ENCODE assay signal across 12 cellular contexts in the genomic region with DNA sequence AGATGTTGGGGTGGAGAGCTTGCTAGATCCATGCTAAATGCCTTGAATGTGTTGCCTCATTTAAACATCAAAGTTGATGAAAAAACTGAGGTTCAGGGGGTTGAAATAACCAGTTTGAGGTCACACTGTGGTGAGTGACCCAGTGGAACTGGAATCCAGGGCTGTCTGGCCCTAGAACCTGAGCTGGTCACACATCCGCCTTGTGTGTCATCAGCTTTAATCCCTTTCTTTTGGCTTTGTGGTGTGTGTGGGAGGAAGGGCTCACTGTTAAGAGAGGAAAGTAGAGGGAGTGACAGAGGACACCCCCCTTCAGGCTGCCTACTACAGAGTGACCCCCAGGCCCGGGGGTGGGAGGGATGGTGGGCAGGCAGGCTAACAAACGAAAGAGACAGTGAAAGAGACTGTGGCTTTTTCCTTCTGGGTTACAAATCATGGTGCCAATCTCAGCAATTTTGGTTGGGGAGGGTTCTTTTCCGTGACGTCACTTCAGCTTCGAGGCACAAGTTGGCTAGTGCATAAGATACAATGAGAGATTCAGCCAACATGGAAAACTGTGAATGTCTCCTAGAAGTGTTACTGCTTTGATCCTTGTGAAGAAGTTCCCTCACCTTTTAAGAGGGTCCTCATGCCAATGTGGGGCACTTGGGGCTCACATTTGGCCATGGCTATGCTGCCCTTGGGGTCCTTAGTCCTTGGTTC.
DNase-seq lines count a peak whose midpoint lies in the region; ATAC-seq, FAIRE-seq and TF ChIP-seq lines count a peak whose summit lies in the region.
"Had no signal": no experiment of that assay in that cellular context is flagged by ENCODE, and none has a peak within 500 bp of the region (broad histone marks: within the 10 kb centered on the region; RNA-seq: fewer than 3 reads in every experiment).

No MANE protein-coding gene starts in this region.

- TF ChIP-seq CTCF in HFFc6 (IDR thresholded peaks at IDR 0.05) (no peak), astrocyte (IDR thresholded peaks at IDR 0.05; ENCODE audit: insufficient read depth, low read depth, low read length) (no peak)
- TF ChIP-seq CTCF in CD8-positive, alpha-beta T cell (IDR thresholded peaks at IDR 0.05), result no peak

- peak overlapping the region; percentile 73 for H3K9ac ChIP-seq in astrocyte (ENCODE audit: low read length)

- H3K4me3 Mint-ChIP-seq in HFFc6 (peak overlapping the region; percentile 63), astrocyte (ENCODE audit: unreplicated experiment) (peak overlapping the region; percentile 17)
- no peak overlapping the region for H3K4me3 Mint-ChIP-seq in stimulated activated memory B cell treated with anti-CD40 and anti-IgM and Interleukin-4, amounts not matched to agents 10 μg/mL and 1 μg/mL and 100 μg/mL, for 72 hours
- no peak overlapping the region for H3K4me3 Mint-ChIP-seq in CD8-positive, alpha-beta T cell

- CTCF ChIA-PET in CD8-positive, alpha-beta T cell (lab: Charles Lee), result no interaction called here

- H3K36me3 ChIP-seq in astrocyte (ENCODE audit: insufficient read depth, low read length), result no peaks in the 10 kb centered on the region
- H3K36me3 ChIP-seq in CD8-positive, alpha-beta T cell (ENCODE audit: insufficient read depth, low read length), result no peaks in the 10 kb centered on the region

- peak overlapping the region; percentile 28 for H2AFZ ChIP-seq in astrocyte (ENCODE audit: low read depth, low read length)

- DNase-seq in HFFc6, result peak; percentile 83
- DNase-seq in astrocyte (ENCODE audit: low read depth), result peak; percentile 99
- DNase-seq in glomerular visceral epithelial cell (ENCODE audit: extremely low spot score), result peak; percentile 97
- no peak for DNase-seq in CD8-positive, alpha-beta T cell
- no peak for DNase-seq in hippocampal formation (lab: John Stamatoyannopoulos, UW)
- no peak for DNase-seq in activated T-cell treated with anti-CD3 and anti-CD28 coated beads, Interleukin-2, amount 50 U/mL, for 48 hours
- DNase-seq in NAMALWA (ENCODE audit: low spot score), result no peak
- DNase-seq: cortex of kidney, islet precursor cell, T-helper 2 cell had no signal

- H4K20me1 ChIP-seq in astrocyte (ENCODE audit: insufficient read depth, low read length), result no peaks in the 10 kb centered on the region

- ATAC-seq in stimulated activated memory B cell treated with anti-CD40 and anti-IgM and Interleukin-4, amounts not matched to agents 10 μg/mL and 1 μg/mL and 100 μg/mL, for 72 hours, result no peak
- ATAC-seq in CD8-positive, alpha-beta T cell, result no peak

- H3K27ac Mint-ChIP-seq in HFFc6 (peak overlapping the region; percentile 63), astrocyte (ENCODE audit: unreplicated experiment) (peak overlapping the region; percentile 99)
- H3K27ac Mint-ChIP-seq in stimulated activated memory B cell treated with anti-CD40 and anti-IgM and Interleukin-4, amounts not matched to agents 10 μg/mL and 1 μg/mL and 100 μg/mL, for 72 hours, result peak overlapping the region; percentile 32
- H3K27ac Mint-ChIP-seq in CD8-positive, alpha-beta T cell, result no peak overlapping the region

- no peaks in the 10 kb centered on the region for H3K79me2 ChIP-seq in astrocyte (ENCODE audit: insufficient read depth, low read length)

- peak overlapping the region; percentile 98 for H3K27ac ChIP-seq in astrocyte (ENCODE audit: low read depth, low read length)
- H3K27ac ChIP-seq in CD8-positive, alpha-beta T cell (ENCODE audit: low read depth, low read length), result no peak overlapping the region

- H3K4me1 Mint-ChIP-seq in HFFc6 (ENCODE audit: low read depth), result peaks cover 49% of the 10 kb centered on the region
- H3K4me1 Mint-ChIP-seq in astrocyte (ENCODE audit: low read depth, unreplicated experiment), result peaks cover 54% of the 10 kb centered on the region
- peaks cover 18% of the 10 kb centered on the region for H3K4me1 Mint-ChIP-seq in stimulated activated memory B cell treated with anti-CD40 and anti-IgM and Interleukin-4, amounts not matched to agents 10 μg/mL and 1 μg/mL and 100 μg/mL, for 72 hours
- peaks cover 17% of the 10 kb centered on the region for H3K4me1 Mint-ChIP-seq in CD8-positive, alpha-beta T cell (ENCODE audit: low read depth)

- POLR2A ChIA-PET in CD8-positive, alpha-beta T cell (lab: Charles Lee), result no interaction called here

- H3K4me1 ChIP-seq in astrocyte (ENCODE audit: insufficient read depth, low read length), result peaks cover 40% of the 10 kb centered on the region
- H3K4me1 ChIP-seq in CD8-positive, alpha-beta T cell (ENCODE audit: insufficient read depth, low read length), result peaks cover 5% of the 10 kb centered on the region

- H3K27me3 Mint-ChIP-seq in HFFc6 (ENCODE audit: insufficient read depth), result peaks cover 15% of the 10 kb centered on the region
- no peaks in the 10 kb centered on the region for H3K27me3 Mint-ChIP-seq in astrocyte (ENCODE audit: low read depth, unreplicated experiment)
- H3K27me3 Mint-ChIP-seq in stimulated activated memory B cell treated with anti-CD40 and anti-IgM and Interleukin-4, amounts not matched to agents 10 μg/mL and 1 μg/mL and 100 μg/mL, for 72 hours, result no peaks in the 10 kb centered on the region
- H3K27me3 Mint-ChIP-seq in CD8-positive, alpha-beta T cell (ENCODE audit: low read depth), result peaks cover 4% of the 10 kb centered on the region

- peak overlapping the region; percentile 74 for H3K4me2 ChIP-seq in astrocyte (ENCODE audit: low read length)

- H3K9me3 Mint-ChIP-seq in HFFc6 (no peaks in the 10 kb centered on the region), astrocyte (ENCODE audit: unreplicated experiment) (peaks cover 7% of the 10 kb centered on the region)
- no peaks in the 10 kb centered on the region for H3K9me3 Mint-ChIP-seq in stimulated activated memory B cell treated with anti-CD40 and anti-IgM and Interleukin-4, amounts not matched to agents 10 μg/mL and 1 μg/mL and 100 μg/mL, for 72 hours
- no peaks in the 10 kb centered on the region for H3K9me3 Mint-ChIP-seq in CD8-positive, alpha-beta T cell

- peak; percentile 99 for FAIRE-seq in astrocyte (lab: Jason Lieb, UNC)
- FAIRE-seq: G401.6 had no signal

- intact Hi-C loops in CD8-positive, alpha-beta T cell (cut with DNase I, micrococcal nuclease), result no loop called here

- H3K4me3 ChIP-seq in astrocyte (ENCODE audit: insufficient read depth, low read depth, low read length), result peak overlapping the region; percentile 13
- no peak overlapping the region for H3K4me3 ChIP-seq in CD8-positive, alpha-beta T cell (ENCODE audit: low read depth, low read length)

- H3K36me3 Mint-ChIP-seq in HFFc6 (ENCODE audit: low read depth) (no peaks in the 10 kb centered on the region), astrocyte (ENCODE audit: low read depth, unreplicated experiment) (no peaks in the 10 kb centered on the region)
- no peaks in the 10 kb centered on the region for H3K36me3 Mint-ChIP-seq in stimulated activated memory B cell treated with anti-CD40 and anti-IgM and Interleukin-4, amounts not matched to agents 10 μg/mL and 1 μg/mL and 100 μg/mL, for 72 hours
- H3K36me3 Mint-ChIP-seq in CD8-positive, alpha-beta T cell, result no peaks in the 10 kb centered on the region

- no peaks in the 10 kb centered on the region for H3K27me3 ChIP-seq in astrocyte (ENCODE audit: insufficient read depth, low read length)
- no peaks in the 10 kb centered on the region for H3K27me3 ChIP-seq in CD8-positive, alpha-beta T cell (ENCODE audit: insufficient read depth, low read length)

- no peaks in the 10 kb centered on the region for H3K9me3 ChIP-seq in astrocyte (ENCODE audit: insufficient read depth, low read depth, low read length)
- H3K9me3 ChIP-seq in CD8-positive, alpha-beta T cell (ENCODE audit: low read length), result no peaks in the 10 kb centered on the region

Comparison
In these comparisons a context has a peak if more than half of its experiments do, and no peak if none do; other contexts are left out.
1. DNase-seq: peak in HFFc6 (single experiment), astrocyte (single experiment) and glomerular visceral epithelial cell (single experiment); none in CD8-positive, alpha-beta T cell (0 of 7), hippocampal formation (0 of 2), activated T-cell treated with anti-CD3 and anti-CD28 coated beads, Interleukin-2, amount 50 U/mL, for 48 hours (0 of 2) and NAMALWA (single experiment).
2. H3K4me3 Mint-ChIP-seq: peak in HFFc6 (single experiment) and astrocyte (single experiment); none in stimulated activated memory B cell treated with anti-CD40 and anti-IgM and Interleukin-4, amounts not matched to agents 10 μg/mL and 1 μg/mL and 100 μg/mL, for 72 hours (single experiment) and CD8-positive, alpha-beta T cell (single experiment).